In genomic region chr21:28828981-28829380, GRCh38 we compare ENCODE assay signal across 16 cellular contexts.
"Had no signal": no experiment of that assay in that cellular context is flagged by ENCODE, and none has a peak within 500 bp of the region (broad histone marks: within the 10 kb centered on the region; RNA-seq: fewer than 3 reads in every experiment).

No MANE protein-coding gene starts in this region.

- H3K4me1 ChIP-seq: adrenal gland, gastrocnemius medialis, pancreas, psoas muscle had no signal

- H3K27me3 ChIP-seq: adrenal gland, gastrocnemius medialis, pancreas, tibial artery had no signal

- FAIRE-seq: astrocyte, pancreas had no signal

- ATAC-seq: activated T-cell treated with anti-CD3 and anti-CD28 coated beads, Interleukin-2, amount 50 U/mL, for 4 hours; gastrocnemius medialis; natural killer cell treated with Interleukin-12 subunit alpha and Interleukin-12 subunit beta and Interleukin-15 and Interleukin-18, amount 100 ng/mL, for 72 hours; pancreas; psoas muscle; right cardiac atrium had no signal

- H3K36me3 ChIP-seq: adrenal gland, gastrocnemius medialis, pancreas, tibial artery had no signal

- H3K4me3 ChIP-seq: adrenal gland, gastrocnemius medialis, pancreas, psoas muscle, tibial artery had no signal

- DNase-seq: activated CD4-positive, alpha-beta T cell treated with anti-CD3 and anti-CD28 coated beads, Interleukin-2, amount 50 U/mL, for 4 hours; activated CD8-positive, alpha-beta memory T cell treated with anti-CD3 and anti-CD28 coated beads, Interleukin-2, amount 50 U/mL, for 48 hours; activated naive CD4-positive, alpha-beta T cell; activated T-cell treated with anti-CD3 and anti-CD28 coated beads, Interleukin-2, amount 50 U/mL, for 4 hours; adrenal gland; effector CD4-positive, alpha-beta T cell; gastrocnemius medialis; hypothalamus; pancreas; psoas muscle; right cardiac atrium; stimulated activated CD4-positive, alpha-beta T cell treated with anti-CD3 and anti-CD28 coated beads, Interleukin-1b, Interleukin-23, amount 100 ng/mL, for 48 hours; substantia nigra; tibial artery had no signal

- H3K9me3 ChIP-seq: adrenal gland, gastrocnemius medialis, pancreas, psoas muscle, tibial artery had no signal

- H3K27ac ChIP-seq: adrenal gland, gastrocnemius medialis, pancreas, psoas muscle, tibial artery had no signal
